1 cellular context compared by ENCODE assay signal in genomic region chr10:72272689-72273409, GRCh38.
TF ChIP-seq lines count a peak whose summit lies in the region.

No MANE protein-coding gene starts in this region.

TF ChIP-seq in HepG2, 621 proteins besides CTCF, POLR2A, EP300 and RAD21 (continued from another document and continues in another):
- TF ChIP-seq, protein P1, sequence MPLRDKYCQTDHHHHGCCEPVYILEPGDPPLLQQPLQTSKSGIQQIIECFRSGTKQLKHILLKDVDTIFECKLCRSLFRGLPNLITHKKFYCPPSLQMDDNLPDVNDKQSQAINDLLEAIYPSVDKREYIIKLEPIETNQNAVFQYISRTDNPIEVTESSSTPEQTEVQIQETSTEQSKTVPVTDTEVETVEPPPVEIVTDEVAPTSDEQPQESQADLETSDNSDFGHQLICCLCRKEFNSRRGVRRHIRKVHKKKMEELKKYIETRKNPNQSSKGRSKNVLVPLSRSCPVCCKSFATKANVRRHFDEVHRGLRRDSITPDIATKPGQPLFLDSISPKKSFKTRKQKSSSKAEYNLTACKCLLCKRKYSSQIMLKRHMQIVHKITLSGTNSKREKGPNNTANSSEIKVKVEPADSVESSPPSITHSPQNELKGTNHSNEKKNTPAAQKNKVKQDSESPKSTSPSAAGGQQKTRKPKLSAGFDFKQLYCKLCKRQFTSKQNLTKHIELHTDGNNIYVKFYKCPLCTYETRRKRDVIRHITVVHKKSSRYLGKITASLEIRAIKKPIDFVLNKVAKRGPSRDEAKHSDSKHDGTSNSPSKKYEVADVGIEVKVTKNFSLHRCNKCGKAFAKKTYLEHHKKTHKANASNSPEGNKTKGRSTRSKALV (CRISPR knock-in tag; IDR thresholded peaks at IDR 0.05): no peak
- TF ChIP-seq EEA1 (CRISPR knock-in tag; IDR thresholded peaks at IDR 0.05; ENCODE audit: borderline replicate concordance): 0 out of 2 replicates have a peak, but pooled peaks have one; percentile 17
- TF ChIP-seq KAT2B (IDR thresholded peaks at IDR 0.05; ENCODE audit: borderline replicate concordance, low read depth, low read length): no peak
- no peak for TF ChIP-seq TMF1 (CRISPR knock-in tag; IDR thresholded peaks at IDR 0.05; ENCODE audit: low read depth)
- TF ChIP-seq FOXJ3 (CRISPR knock-in tag; IDR thresholded peaks at IDR 0.05; ENCODE audit: borderline replicate concordance): peak; percentile 74; the same call in 1 of the 2 replicates
- TF ChIP-seq TCF7 (IDR thresholded peaks at IDR 0.05; ENCODE audit: low read depth): 0 out of 2 replicates have a peak, but pooled peaks have one; percentile 2
- TF ChIP-seq FOXC1 (CRISPR knock-in tag; IDR thresholded peaks at IDR 0.05; ENCODE audit: borderline replicate concordance): 0 out of 2 replicates have a peak, but pooled peaks have one; percentile 84
- TF ChIP-seq RBAK (CRISPR knock-in tag; IDR thresholded peaks at IDR 0.05): no peak
- 0 out of 2 replicates have a peak, but pooled peaks have one; percentile 44 for TF ChIP-seq TOPORS (CRISPR knock-in tag; IDR thresholded peaks at IDR 0.05)
- TF ChIP-seq PHF8 (CRISPR knock-in tag; IDR thresholded peaks at IDR 0.05): peak; percentile 39; the same call in 1 of the 2 replicates
- no peak for TF ChIP-seq ZNF407 (CRISPR knock-in tag; IDR thresholded peaks at IDR 0.05; ENCODE audit: not compliant biosample characterization)
- TF ChIP-seq, protein P2, sequence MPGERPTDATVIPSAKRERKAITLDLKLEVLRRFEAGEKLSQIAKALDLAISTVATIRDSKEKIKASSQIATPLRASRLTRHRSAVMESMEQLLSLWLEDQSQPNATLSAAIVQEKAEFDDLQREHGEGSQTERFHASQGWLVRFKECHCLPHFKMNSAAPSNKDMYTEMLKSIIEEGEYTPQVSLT (CRISPR knock-in tag; IDR thresholded peaks at IDR 0.05; ENCODE audit: borderline replicate concordance, low read depth): no peak
- no peak for TF ChIP-seq ZBTB1 (CRISPR knock-in tag; IDR thresholded peaks at IDR 0.05; ENCODE audit: borderline replicate concordance)
- TF ChIP-seq ZNF782 (CRISPR knock-in tag; IDR thresholded peaks at IDR 0.05; ENCODE audit: borderline replicate concordance): 0 out of 2 replicates have a peak, but pooled peaks have one; percentile 79
- TF ChIP-seq CHD4 (IDR thresholded peaks at IDR 0.05; ENCODE audit: borderline replicate concordance, low read length): peak; percentile 57; the same call in 1 of the 2 replicates
- no peak for TF ChIP-seq ZNF296 (CRISPR knock-in tag; conservative IDR thresholded peaks at IDR 0.05)
- TF ChIP-seq, protein P3, sequence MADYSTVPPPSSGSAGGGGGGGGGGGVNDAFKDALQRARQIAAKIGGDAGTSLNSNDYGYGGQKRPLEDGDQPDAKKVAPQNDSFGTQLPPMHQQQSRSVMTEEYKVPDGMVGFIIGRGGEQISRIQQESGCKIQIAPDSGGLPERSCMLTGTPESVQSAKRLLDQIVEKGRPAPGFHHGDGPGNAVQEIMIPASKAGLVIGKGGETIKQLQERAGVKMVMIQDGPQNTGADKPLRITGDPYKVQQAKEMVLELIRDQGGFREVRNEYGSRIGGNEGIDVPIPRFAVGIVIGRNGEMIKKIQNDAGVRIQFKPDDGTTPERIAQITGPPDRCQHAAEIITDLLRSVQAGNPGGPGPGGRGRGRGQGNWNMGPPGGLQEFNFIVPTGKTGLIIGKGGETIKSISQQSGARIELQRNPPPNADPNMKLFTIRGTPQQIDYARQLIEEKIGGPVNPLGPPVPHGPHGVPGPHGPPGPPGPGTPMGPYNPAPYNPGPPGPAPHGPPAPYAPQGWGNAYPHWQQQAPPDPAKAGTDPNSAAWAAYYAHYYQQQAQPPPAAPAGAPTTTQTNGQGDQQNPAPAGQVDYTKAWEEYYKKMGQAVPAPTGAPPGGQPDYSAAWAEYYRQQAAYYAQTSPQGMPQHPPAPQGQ (CRISPR knock-in tag; IDR thresholded peaks at IDR 0.05; ENCODE audit: borderline replicate concordance): peak; percentile 73; the same call in 1 of the 2 replicates
- peak; percentile 93 for TF ChIP-seq GATAD2A (CRISPR knock-in tag; IDR thresholded peaks at IDR 0.05)
- peak; percentile 67; the same call in 1 of the 2 replicates for TF ChIP-seq JUND (CRISPR knock-in tag; IDR thresholded peaks at IDR 0.05)
- TF ChIP-seq ZNF230 (CRISPR knock-in tag; IDR thresholded peaks at IDR 0.05): peak; percentile 87
- TF ChIP-seq GFI1 (CRISPR knock-in tag; IDR thresholded peaks at IDR 0.05; ENCODE audit: borderline replicate concordance): no peak; the same call in 1 of the 2 replicates
- peak; percentile 68; the same call in 1 of the 2 replicates for TF ChIP-seq PRDM10 (CRISPR knock-in tag; IDR thresholded peaks at IDR 0.05; ENCODE audit: low read depth)
- peak; percentile 85 for TF ChIP-seq PITX1 (CRISPR knock-in tag; IDR thresholded peaks at IDR 0.05)
- peak; percentile 53 for TF ChIP-seq ZNF317 (CRISPR knock-in tag; IDR thresholded peaks at IDR 0.05)
- peak; percentile 81 for TF ChIP-seq HOXA3 (CRISPR knock-in tag; IDR thresholded peaks at IDR 0.05)
- TF ChIP-seq ZSCAN21 (CRISPR knock-in tag; IDR thresholded peaks at IDR 0.05; ENCODE audit: borderline replicate concordance): peak; percentile 68; the same call in 1 of the 2 replicates
- peak; percentile 82; the same call in 1 of the 2 replicates for TF ChIP-seq ARID2 (CRISPR knock-in tag; IDR thresholded peaks at IDR 0.05; ENCODE audit: borderline replicate concordance)
- peak; percentile 96 for TF ChIP-seq CCDC6 (CRISPR knock-in tag; IDR thresholded peaks at IDR 0.05)
- TF ChIP-seq ZNF781 (CRISPR knock-in tag; IDR thresholded peaks at IDR 0.05; ENCODE audit: borderline replicate concordance, not compliant biosample characterization): peak; percentile 58
- TF ChIP-seq PAF1 (CRISPR knock-in tag; IDR thresholded peaks at IDR 0.05): 0 out of 2 replicates have a peak, but pooled peaks have one; percentile 46
- TF ChIP-seq, protein P4, sequence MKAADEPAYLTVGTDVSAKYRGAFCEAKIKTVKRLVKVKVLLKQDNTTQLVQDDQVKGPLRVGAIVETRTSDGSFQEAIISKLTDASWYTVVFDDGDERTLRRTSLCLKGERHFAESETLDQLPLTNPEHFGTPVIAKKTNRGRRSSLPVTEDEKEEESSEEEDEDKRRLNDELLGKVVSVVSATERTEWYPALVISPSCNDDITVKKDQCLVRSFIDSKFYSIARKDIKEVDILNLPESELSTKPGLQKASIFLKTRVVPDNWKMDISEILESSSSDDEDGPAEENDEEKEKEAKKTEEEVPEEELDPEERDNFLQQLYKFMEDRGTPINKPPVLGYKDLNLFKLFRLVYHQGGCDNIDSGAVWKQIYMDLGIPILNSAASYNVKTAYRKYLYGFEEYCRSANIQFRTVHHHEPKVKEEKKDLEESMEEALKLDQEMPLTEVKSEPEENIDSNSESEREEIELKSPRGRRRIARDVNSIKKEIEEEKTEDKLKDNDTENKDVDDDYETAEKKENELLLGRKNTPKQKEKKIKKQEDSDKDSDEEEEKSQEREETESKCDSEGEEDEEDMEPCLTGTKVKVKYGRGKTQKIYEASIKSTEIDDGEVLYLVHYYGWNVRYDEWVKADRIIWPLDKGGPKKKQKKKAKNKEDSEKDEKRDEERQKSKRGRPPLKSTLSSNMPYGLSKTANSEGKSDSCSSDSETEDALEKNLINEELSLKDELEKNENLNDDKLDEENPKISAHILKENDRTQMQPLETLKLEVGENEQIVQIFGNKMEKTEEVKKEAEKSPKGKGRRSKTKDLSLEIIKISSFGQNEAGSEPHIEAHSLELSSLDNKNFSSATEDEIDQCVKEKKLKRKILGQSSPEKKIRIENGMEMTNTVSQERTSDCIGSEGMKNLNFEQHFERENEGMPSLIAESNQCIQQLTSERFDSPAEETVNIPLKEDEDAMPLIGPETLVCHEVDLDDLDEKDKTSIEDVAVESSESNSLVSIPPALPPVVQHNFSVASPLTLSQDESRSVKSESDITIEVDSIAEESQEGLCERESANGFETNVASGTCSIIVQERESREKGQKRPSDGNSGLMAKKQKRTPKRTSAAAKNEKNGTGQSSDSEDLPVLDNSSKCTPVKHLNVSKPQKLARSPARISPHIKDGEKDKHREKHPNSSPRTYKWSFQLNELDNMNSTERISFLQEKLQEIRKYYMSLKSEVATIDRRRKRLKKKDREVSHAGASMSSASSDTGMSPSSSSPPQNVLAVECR (CRISPR knock-in tag; IDR thresholded peaks at IDR 0.05; ENCODE audit: borderline replicate concordance): peak; percentile 80
- TF ChIP-seq, protein P5, sequence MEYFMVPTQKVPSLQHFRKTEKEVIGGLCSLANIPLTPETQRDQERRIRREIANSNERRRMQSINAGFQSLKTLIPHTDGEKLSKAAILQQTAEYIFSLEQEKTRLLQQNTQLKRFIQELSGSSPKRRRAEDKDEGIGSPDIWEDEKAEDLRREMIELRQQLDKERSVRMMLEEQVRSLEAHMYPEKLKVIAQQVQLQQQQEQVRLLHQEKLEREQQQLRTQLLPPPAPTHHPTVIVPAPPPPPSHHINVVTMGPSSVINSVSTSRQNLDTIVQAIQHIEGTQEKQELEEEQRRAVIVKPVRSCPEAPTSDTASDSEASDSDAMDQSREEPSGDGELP (IDR thresholded peaks at IDR 0.05; ENCODE audit: borderline replicate concordance, low read depth): peak; percentile 45; the same call in 1 of the 2 replicates
- TF ChIP-seq ZNF652 (CRISPR knock-in tag; IDR thresholded peaks at IDR 0.05; ENCODE audit: borderline replicate concordance, low read depth): no peak
- no peak for TF ChIP-seq ONECUT2 (CRISPR knock-in tag; IDR thresholded peaks at IDR 0.05)
- peak; percentile 80; the same call in 1 of the 2 replicates for TF ChIP-seq HMG20A (CRISPR knock-in tag; IDR thresholded peaks at IDR 0.05; ENCODE audit: borderline replicate concordance)
- TF ChIP-seq ZBTB3 (CRISPR knock-in tag; IDR thresholded peaks at IDR 0.05; ENCODE audit: borderline replicate concordance, low read depth): 0 out of 2 replicates have a peak, but pooled peaks have one; percentile 73
- TF ChIP-seq HHEX (CRISPR knock-in tag; IDR thresholded peaks at IDR 0.05): peak; percentile 42; the same call in 1 of the 2 replicates
- peak; percentile 98 for TF ChIP-seq ZNF292 (CRISPR knock-in tag; IDR thresholded peaks at IDR 0.05; ENCODE audit: borderline replicate concordance, low read depth)
